Comparison of ENCODE assay signal across 17 cellular contexts in the genomic region with DNA sequence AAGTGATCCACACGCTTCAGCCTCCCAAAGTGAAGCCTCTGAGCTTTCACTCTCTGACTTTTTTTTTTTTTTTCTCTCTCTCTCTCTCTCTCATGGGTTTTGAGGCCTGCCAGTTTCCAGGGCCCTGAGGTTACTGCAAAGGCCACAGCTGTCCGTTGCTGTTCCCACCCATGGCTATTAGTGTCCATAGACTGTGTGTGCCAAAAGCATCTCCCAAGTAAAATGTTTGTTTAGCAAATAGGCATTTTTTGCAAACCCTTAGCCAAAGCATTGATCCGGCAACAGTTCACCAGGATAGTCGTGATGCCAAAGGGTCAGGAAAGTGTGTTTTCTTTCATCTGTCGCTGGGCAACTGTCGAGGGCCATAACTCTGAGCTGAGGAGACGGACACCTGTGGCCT. TPM values are rescaled to one million over a fixed set of nuclear protein-coding genes. Genes with fewer than 3 reads are reported as not detected.
A peak's percentile ranks its signal among the peaks of the same experiment; 100 is the strongest.
DNase-seq lines count a peak whose midpoint lies in the region; ATAC-seq, FAIRE-seq and TF ChIP-seq lines count a peak whose summit lies in the region.
"Had no signal": no experiment of that assay in that cellular context is flagged by ENCODE, and none has a peak within 500 bp of the region (broad histone marks: within the 10 kb centered on the region; RNA-seq: fewer than 3 reads in every experiment).

No MANE protein-coding gene starts in this region.

- H3K27ac ChIP-seq in HepG2 (ENCODE audit: extremely low read length, insufficient read depth, low read length) (no peak overlapping the region), parathyroid adenoma (peak overlapping the region; percentile 79), ovary (no peak overlapping the region)

- FAIRE-seq in HepG2 (lab: Jason Lieb, UNC), result no peak
- FAIRE-seq: K562, RCC 7860 had no signal

- no peak for DNase-seq in activated CD8-positive, alpha-beta T cell treated with anti-CD3 and anti-CD28 coated beads, Interleukin-2, amount 10 ng/mL, durations not matched to agents 7 days and 5 days
- no peak for DNase-seq in activated CD8-positive, alpha-beta T cell treated with anti-CD3 and anti-CD28 coated beads for 36 hours
- DNase-seq in HepG2 (ENCODE audit: low spot score), result no peak
- DNase-seq in type B pancreatic cell (ENCODE audit: extremely low spot score, unreplicated experiment), result no peak
- no peak for DNase-seq in ovary
- DNase-seq in 8988T, result no peak
- DNase-seq in activated T-cell treated with anti-CD3 and anti-CD28 coated beads, Interleukin-2, amount 50 U/mL, for 48 hours, result no peak
- DNase-seq: CD4-positive, alpha-beta memory T cell; DMS153; GDM1; NCI-H1092 treated with DMSO at 0.1 percent for 48 hours; NCI-H146; NCI-H2081; Right ventricle myocardium superior had no signal

- POLR2A ChIA-PET in activated CD8-positive, alpha-beta T cell treated with anti-CD3 and anti-CD28 coated beads, Interleukin-2, amount 10 ng/mL, durations not matched to agents 7 days and 5 days (lab: Charles Lee), result no interaction called here
- POLR2A ChIA-PET in activated CD8-positive, alpha-beta T cell treated with anti-CD3 and anti-CD28 coated beads for 36 hours (lab: Charles Lee), result interaction anchor here (0.7 to 1.1 kb wide), 2 partner anchors 9 to 12 kb away, joined by 3 read pairs; no protein-coding TSS in a partner anchor
- POLR2A ChIA-PET in HepG2 (lab: Yijun Ruan, JAX), result no interaction called here

- no peaks in the 10 kb centered on the region for H3K9me3 ChIP-seq in HepG2 (ENCODE audit: low read length)
- no peaks in the 10 kb centered on the region for H3K9me3 ChIP-seq in parathyroid adenoma (ENCODE audit: control insufficient read depth, low read length)
- no peaks in the 10 kb centered on the region for H3K9me3 ChIP-seq in ovary

- no peaks in the 10 kb centered on the region for H3K27me3 Mint-ChIP-seq in activated CD8-positive, alpha-beta T cell treated with anti-CD3 and anti-CD28 coated beads, Interleukin-2, amount 10 ng/mL, durations not matched to agents 7 days and 5 days (ENCODE audit: low read depth)
- H3K27me3 Mint-ChIP-seq in activated CD8-positive, alpha-beta T cell treated with anti-CD3 and anti-CD28 coated beads for 36 hours, result no peaks in the 10 kb centered on the region
- H3K27me3 Mint-ChIP-seq in type B pancreatic cell, result no peaks in the 10 kb centered on the region
- H3K27me3 Mint-ChIP-seq: CD4-positive, alpha-beta memory T cell had no signal

- no peak overlapping the region for H2AFZ ChIP-seq in HepG2 (ENCODE audit: low read length)
- H2AFZ ChIP-seq in parathyroid adenoma, result no peak overlapping the region

- H3K9ac ChIP-seq in HepG2 (ENCODE audit: insufficient read depth, low read depth, low read length) (no peak overlapping the region), parathyroid adenoma (no peak overlapping the region)

- TF ChIP-seq POLR2A in HepG2 (IDR thresholded peaks at IDR 0.05; ENCODE audit: insufficient read depth in 1 of 2, low read depth in 2 of 2, low read length in 2 of 2) (no peak), ovary (IDR thresholded peaks at IDR 0.05) (no peak)

- no peak for TF ChIP-seq RAD21 in HepG2 (CRISPR knock-in tag; IDR thresholded peaks at IDR 0.05)

- ATAC-seq in activated CD8-positive, alpha-beta T cell treated with anti-CD3 and anti-CD28 coated beads, Interleukin-2, amount 10 ng/mL, durations not matched to agents 7 days and 5 days, result no peak
- no peak for ATAC-seq in activated CD8-positive, alpha-beta T cell treated with anti-CD3 and anti-CD28 coated beads for 36 hours
- ATAC-seq in HepG2, result no peak
- ATAC-seq: K562 had no signal

- TF ChIP-seq EP300 in HepG2 (IDR thresholded peaks at IDR 0.05; ENCODE audit: low read depth in 2 of 2, low read length in 2 of 2) (no peak), HepG2 (CRISPR knock-in tag; IDR thresholded peaks at IDR 0.05; ENCODE audit: borderline replicate concordance) (no peak), ovary (IDR thresholded peaks at IDR 0.05) (no peak)

- in situ Hi-C loops in HepG2 (cut with HindIII; ENCODE audit: extremely low pct_ligation_motif_present, low pct_unique_long_range_greater_than_20kb), result no loop called here

- no TSS peak for BruUV-seq in HepG2 (replicated peaks; lab: Mats Ljungman, UMichigan)

- H3K4me1 Mint-ChIP-seq in activated CD8-positive, alpha-beta T cell treated with anti-CD3 and anti-CD28 coated beads, Interleukin-2, amount 10 ng/mL, durations not matched to agents 7 days and 5 days (ENCODE audit: low read depth), result peaks cover 8% of the 10 kb centered on the region
- H3K4me1 Mint-ChIP-seq in activated CD8-positive, alpha-beta T cell treated with anti-CD3 and anti-CD28 coated beads for 36 hours (ENCODE audit: low read depth), result no peaks in the 10 kb centered on the region
- peaks cover 3% of the 10 kb centered on the region for H3K4me1 Mint-ChIP-seq in type B pancreatic cell (ENCODE audit: unreplicated experiment)
- H3K4me1 Mint-ChIP-seq: CD4-positive, alpha-beta memory T cell had no signal

- H3K4me3 Mint-ChIP-seq in activated CD8-positive, alpha-beta T cell treated with anti-CD3 and anti-CD28 coated beads, Interleukin-2, amount 10 ng/mL, durations not matched to agents 7 days and 5 days, result no peak overlapping the region
- H3K4me3 Mint-ChIP-seq in activated CD8-positive, alpha-beta T cell treated with anti-CD3 and anti-CD28 coated beads for 36 hours, result no peak overlapping the region
- no peak overlapping the region for H3K4me3 Mint-ChIP-seq in type B pancreatic cell
- H3K4me3 Mint-ChIP-seq: CD4-positive, alpha-beta memory T cell had no signal

- H3K27ac Mint-ChIP-seq in activated CD8-positive, alpha-beta T cell treated with anti-CD3 and anti-CD28 coated beads, Interleukin-2, amount 10 ng/mL, durations not matched to agents 7 days and 5 days, result peak overlapping the region; percentile 6
- H3K27ac Mint-ChIP-seq in activated CD8-positive, alpha-beta T cell treated with anti-CD3 and anti-CD28 coated beads for 36 hours, result no peak overlapping the region
- peak overlapping the region; percentile 4 for H3K27ac Mint-ChIP-seq in type B pancreatic cell

- no peak overlapping the region for H3K4me2 ChIP-seq in HepG2 (ENCODE audit: low read depth, low read length)
- no peak overlapping the region for H3K4me2 ChIP-seq in parathyroid adenoma (ENCODE audit: low read length)

- H3K4me3 ChIP-seq in HepG2 (replicated peaks in 1 of 3; ENCODE audit: insufficient read depth in 1 of 3, low read depth in 2 of 3, low read length in 3 of 3) (no peak overlapping the region), parathyroid adenoma (ENCODE audit: low read depth, low read length) (no peak overlapping the region), ovary (no peak overlapping the region)
- H3K4me3 ChIP-seq: K562 had no signal

- H4K20me1 ChIP-seq in HepG2 (ENCODE audit: insufficient read depth, low read length), result no peaks in the 10 kb centered on the region

- peaks cover 3 to 59% of the 10 kb centered on the region in 2 experiments; a peak in 4 of 5 replicates for H3K36me3 ChIP-seq in HepG2 (replicated peaks in 1 of 2; ENCODE audit: control insufficient read depth in 1 of 2, insufficient read depth in 2 of 2, low read length in 2 of 2)
- no peaks in the 10 kb centered on the region for H3K36me3 ChIP-seq in parathyroid adenoma (ENCODE audit: control insufficient read depth, insufficient read depth, low read length)
- no peaks in the 10 kb centered on the region for H3K36me3 ChIP-seq in ovary

- H3K9me3 Mint-ChIP-seq in activated CD8-positive, alpha-beta T cell treated with anti-CD3 and anti-CD28 coated beads, Interleukin-2, amount 10 ng/mL, durations not matched to agents 7 days and 5 days (ENCODE audit: insufficient read depth), result no peaks in the 10 kb centered on the region
- no peaks in the 10 kb centered on the region for H3K9me3 Mint-ChIP-seq in activated CD8-positive, alpha-beta T cell treated with anti-CD3 and anti-CD28 coated beads for 36 hours
- H3K9me3 Mint-ChIP-seq in type B pancreatic cell, result no peaks in the 10 kb centered on the region
- H3K9me3 Mint-ChIP-seq: CD4-positive, alpha-beta memory T cell had no signal

- intact Hi-C loops in activated CD8-positive, alpha-beta T cell treated with anti-CD3 and anti-CD28 coated beads for 36 hours (cut with micrococcal nuclease), result no loop called here
- intact Hi-C loops in HepG2 (cut with micrococcal nuclease; ENCODE audit: unreplicated experiment), result no loop called here
- intact Hi-C loops in ovary (cut with DNase I), result no loop called here

- H3K27me3 ChIP-seq in HepG2 (ENCODE audit: control insufficient read depth in 1 of 2, insufficient read depth in 2 of 2, low read length in 2 of 2), result no peaks in the 10 kb centered on the region
- no peaks in the 10 kb centered on the region for H3K27me3 ChIP-seq in parathyroid adenoma (ENCODE audit: control insufficient read depth, insufficient read depth, low read length)
- no peaks in the 10 kb centered on the region for H3K27me3 ChIP-seq in ovary

- CTCF ChIA-PET in activated CD8-positive, alpha-beta T cell treated with anti-CD3 and anti-CD28 coated beads, Interleukin-2, amount 10 ng/mL, durations not matched to agents 7 days and 5 days (lab: Charles Lee), result interaction anchor here (2.5 kb wide), 1 partner anchor 49 kb away, joined by 9 read pairs; no protein-coding TSS in a partner anchor
- CTCF ChIA-PET in activated CD8-positive, alpha-beta T cell treated with anti-CD3 and anti-CD28 coated beads for 36 hours (lab: Charles Lee), result no interaction called here
- CTCF ChIA-PET in HepG2 (lab: Yijun Ruan, JAX; ENCODE audit: low intra/inter-chr PET ratio, low total read pairs), result no interaction called here

- H3K36me3 Mint-ChIP-seq in activated CD8-positive, alpha-beta T cell treated with anti-CD3 and anti-CD28 coated beads, Interleukin-2, amount 10 ng/mL, durations not matched to agents 7 days and 5 days (ENCODE audit: low read depth), result peaks cover 80% of the 10 kb centered on the region
- peaks cover 51% of the 10 kb centered on the region for H3K36me3 Mint-ChIP-seq in activated CD8-positive, alpha-beta T cell treated with anti-CD3 and anti-CD28 coated beads for 36 hours (ENCODE audit: low read depth)
- H3K36me3 Mint-ChIP-seq in type B pancreatic cell, result peaks cover 27% of the 10 kb centered on the region
- H3K36me3 Mint-ChIP-seq: CD4-positive, alpha-beta memory T cell had no signal

- 80% methylated on average over 7 of the region's 7 CpGs for WGBS in HepG2 (ENCODE audit: low lambda C conversion rate)
- 77 to 80% (median 80%) methylated on average over 7 of the region's 7 CpGs for WGBS in ovary, 3 donors

- H3K79me2 ChIP-seq in HepG2 (ENCODE audit: insufficient read depth, low read length) (no peaks in the 10 kb centered on the region), parathyroid adenoma (no peaks in the 10 kb centered on the region)

- H3K4me1 ChIP-seq in HepG2 (ENCODE audit: insufficient read depth, low read length) (peaks cover 11% of the 10 kb centered on the region; the same call in 1 of the 2 replicates), parathyroid adenoma (peaks cover 14% of the 10 kb centered on the region), ovary (ENCODE audit: insufficient read depth) (no peaks in the 10 kb centered on the region)

- no peak for TF ChIP-seq CTCF in activated CD8-positive, alpha-beta T cell treated with anti-CD3 and anti-CD28 coated beads for 36 hours (IDR thresholded peaks at IDR 0.05)
- TF ChIP-seq CTCF in HepG2 (CRISPR knock-in tag; IDR thresholded peaks at IDR 0.05), result no peak
- TF ChIP-seq CTCF in parathyroid adenoma (IDR thresholded peaks at IDR 0.05), result no peak
- no peak for TF ChIP-seq CTCF in type B pancreatic cell (conservative IDR thresholded peaks at IDR 0.05)
- no peak for TF ChIP-seq CTCF in ovary (IDR thresholded peaks at IDR 0.05)

RNA-seq across cellular contexts. Expression of gene FADS2, which starts 18.3 kb away (rescaled TPM):
- 100 to 1,000 TPM; 395 to 416 TPM for total RNA-seq in activated CD8-positive, alpha-beta T cell treated with anti-CD3 and anti-CD28 coated beads, Interleukin-2, amount 10 ng/mL, durations not matched to agents 7 days and 5 days
- 100 to 1,000 TPM; 131 to 134 TPM for total RNA-seq in activated CD8-positive, alpha-beta T cell treated with anti-CD3 and anti-CD28 coated beads for 36 hours
- total RNA-seq in HepG2 (2016; rRNA removed; fragmentation: Illumina TruSeq; extraction: Trizol) (54.7 and 124 TPM in 2 replicates), type B pancreatic cell (ENCODE audit: low replicate concordance) (127 and 205 TPM in 2 replicates), ovary (100 to 1,000 TPM in 1 of 7 donors, 10 to 100 TPM in 4, 1 to 10 TPM in 2; 6.3 to 298 (median 26.2) TPM)
- total RNA-seq in HepG2 (2016; cell fraction: cytosol; rRNA removed; fragmentation: Illumina TruSeq; extraction: Trizol; ENCODE audit: low read depth), result 17.6 and 17.8 TPM in 2 replicates
- total RNA-seq in HepG2 (2016; cell fraction: insoluble cytoplasmic fraction; rRNA removed; fragmentation: Illumina TruSeq; extraction: Trizol), result 51.3 and 120 TPM in 2 replicates
- total RNA-seq in HepG2 (2016; cell fraction: membrane; rRNA removed; fragmentation: Illumina TruSeq; extraction: Trizol), result 42.1 and 45.1 TPM in 2 replicates
- 103 and 115 TPM in 2 replicates for total RNA-seq in HepG2 (2016; cell fraction: nucleus; rRNA removed; fragmentation: Illumina TruSeq; extraction: Trizol)
- polyA plus RNA-seq in HepG2 (2011; rRNA removed) (90.1 and 125 TPM in 2 replicates), ovary (10 to 100 TPM; 20.6 to 96.9 TPM)
- polyA plus RNA-seq in HepG2 (2011; cell fraction: cytosol; rRNA removed), result 66.9 and 93.5 TPM in 2 replicates
- polyA plus RNA-seq in HepG2 (2011; cell fraction: nucleus; rRNA removed), result 77.8 and 97.6 TPM in 2 replicates
- 111 and 112 TPM in 2 replicates for polyA plus RNA-seq in HepG2 (2012)
- 16.3 and 18.5 TPM in 2 replicates for polyA plus RNA-seq in HepG2 (2016; cell fraction: cytosol; fragmentation: Illumina TruSeq; extraction: Trizol; ENCODE audit: low read depth)
- polyA plus RNA-seq in HepG2 (2016; cell fraction: insoluble cytoplasmic fraction; fragmentation: Illumina TruSeq; extraction: Trizol; ENCODE audit: low read depth), result 43.7 and 53.6 TPM in 2 replicates
- 27.1 and 32.3 TPM in 2 replicates for polyA plus RNA-seq in HepG2 (2016; cell fraction: membrane; fragmentation: Illumina TruSeq; extraction: Trizol; ENCODE audit: low read depth)
- polyA plus RNA-seq in HepG2 (2016; cell fraction: nucleus; fragmentation: Illumina TruSeq; extraction: Trizol; ENCODE audit: insufficient read depth, low read depth), result 153 and 164 TPM in 2 replicates
- polyA minus RNA-seq in HepG2 (2011; rRNA and poly(A)+ RNA removed; ENCODE audit: low replicate concordance), result 240 and 324 TPM in 2 replicates
- polyA minus RNA-seq in HepG2 (2011; cell fraction: cytosol; rRNA and poly(A)+ RNA removed), result 65.5 and 71.3 TPM in 2 replicates
- polyA minus RNA-seq in HepG2 (2011; cell fraction: nucleus; rRNA and poly(A)+ RNA removed), result 23.2 and 36.6 TPM in 2 replicates

RNA-seq across cellular contexts. Expression of gene FADS1, which starts 29.5 kb away (rescaled TPM):
- total RNA-seq in activated CD8-positive, alpha-beta T cell treated with anti-CD3 and anti-CD28 coated beads, Interleukin-2, amount 10 ng/mL, durations not matched to agents 7 days and 5 days, result 10 to 100 TPM; 84.1 to 92.8 TPM
- total RNA-seq in activated CD8-positive, alpha-beta T cell treated with anti-CD3 and anti-CD28 coated beads for 36 hours, result 10 to 100 TPM; 33.9 to 34.4 TPM
- total RNA-seq in HepG2 (2016; rRNA removed; fragmentation: Illumina TruSeq; extraction: Trizol) (65.8 and 108 TPM in 2 replicates), type B pancreatic cell (ENCODE audit: low replicate concordance) (34.2 and 90.0 TPM in 2 replicates), ovary (100 to 1,000 TPM in 1 of 7 donors, 10 to 100 TPM in 6; 16.2 to 242 (median 53.7) TPM)
- total RNA-seq in HepG2 (2016; cell fraction: cytosol; rRNA removed; fragmentation: Illumina TruSeq; extraction: Trizol; ENCODE audit: low read depth), result 28.4 and 32.7 TPM in 2 replicates
- total RNA-seq in HepG2 (2016; cell fraction: insoluble cytoplasmic fraction; rRNA removed; fragmentation: Illumina TruSeq; extraction: Trizol), result 63.3 and 108 TPM in 2 replicates
- total RNA-seq in HepG2 (2016; cell fraction: membrane; rRNA removed; fragmentation: Illumina TruSeq; extraction: Trizol), result 64.5 and 65.2 TPM in 2 replicates
- 91.8 and 110 TPM in 2 replicates for total RNA-seq in HepG2 (2016; cell fraction: nucleus; rRNA removed; fragmentation: Illumina TruSeq; extraction: Trizol)
- polyA plus RNA-seq in HepG2 (2011; rRNA removed) (91.8 and 98.4 TPM in 2 replicates), ovary (10 to 100 TPM; 20.1 to 45.3 TPM)
- polyA plus RNA-seq in HepG2 (2011; cell fraction: cytosol; rRNA removed), result 80.8 and 110 TPM in 2 replicates
- polyA plus RNA-seq in HepG2 (2011; cell fraction: nucleus; rRNA removed), result 56.1 and 66.5 TPM in 2 replicates
- polyA plus RNA-seq in HepG2 (2012), result 70.6 and 81.6 TPM in 2 replicates
- 18.4 and 22.5 TPM in 2 replicates for polyA plus RNA-seq in HepG2 (2016; cell fraction: cytosol; fragmentation: Illumina TruSeq; extraction: Trizol; ENCODE audit: low read depth)
- 56.1 and 57.8 TPM in 2 replicates for polyA plus RNA-seq in HepG2 (2016; cell fraction: insoluble cytoplasmic fraction; fragmentation: Illumina TruSeq; extraction: Trizol; ENCODE audit: low read depth)
- polyA plus RNA-seq in HepG2 (2016; cell fraction: membrane; fragmentation: Illumina TruSeq; extraction: Trizol; ENCODE audit: low read depth), result 34.4 and 36.5 TPM in 2 replicates
- polyA plus RNA-seq in HepG2 (2016; cell fraction: nucleus; fragmentation: Illumina TruSeq; extraction: Trizol; ENCODE audit: insufficient read depth, low read depth), result 134 TPM in 2 replicates
- 305 and 789 TPM in 2 replicates for polyA minus RNA-seq in HepG2 (2011; rRNA and poly(A)+ RNA removed; ENCODE audit: low replicate concordance)
- polyA minus RNA-seq in HepG2 (2011; cell fraction: cytosol; rRNA and poly(A)+ RNA removed), result 108 and 118 TPM in 2 replicates
- polyA minus RNA-seq in HepG2 (2011; cell fraction: nucleus; rRNA and poly(A)+ RNA removed), result 63.0 and 82.7 TPM in 2 replicates

RNA-seq across cellular contexts. Expression of gene FADS3, which starts 45.0 kb away (rescaled TPM):
- 1 to 10 TPM; 3.8 to 4.5 TPM for total RNA-seq in activated CD8-positive, alpha-beta T cell treated with anti-CD3 and anti-CD28 coated beads, Interleukin-2, amount 10 ng/mL, durations not matched to agents 7 days and 5 days
- total RNA-seq in activated CD8-positive, alpha-beta T cell treated with anti-CD3 and anti-CD28 coated beads for 36 hours, result 10 to 100 TPM; 10.3 to 13.9 TPM
- 4.5 and 13.4 TPM in 2 replicates for total RNA-seq in HepG2 (2016; rRNA removed; fragmentation: Illumina TruSeq; extraction: Trizol)
- 8.3 and 10.6 TPM in 2 replicates for total RNA-seq in HepG2 (2016; cell fraction: cytosol; rRNA removed; fragmentation: Illumina TruSeq; extraction: Trizol; ENCODE audit: low read depth)
- 3.4 and 13.2 TPM in 2 replicates for total RNA-seq in HepG2 (2016; cell fraction: insoluble cytoplasmic fraction; rRNA removed; fragmentation: Illumina TruSeq; extraction: Trizol)
- 7.7 and 10.7 TPM in 2 replicates for total RNA-seq in HepG2 (2016; cell fraction: membrane; rRNA removed; fragmentation: Illumina TruSeq; extraction: Trizol)
- 12.9 and 21.0 TPM in 2 replicates for total RNA-seq in HepG2 (2016; cell fraction: nucleus; rRNA removed; fragmentation: Illumina TruSeq; extraction: Trizol)
- polyA plus RNA-seq in HepG2 (2011; rRNA removed), result 23.2 and 36.6 TPM in 2 replicates
- 13.7 and 17.5 TPM in 2 replicates for polyA plus RNA-seq in HepG2 (2011; cell fraction: cytosol; rRNA removed)
- polyA plus RNA-seq in HepG2 (2011; cell fraction: nucleus; rRNA removed), result 236 and 242 TPM in 2 replicates
- 5.1 and 11.5 TPM in 2 replicates for polyA plus RNA-seq in HepG2 (2012)
- 8.0 and 9.6 TPM in 2 replicates for polyA plus RNA-seq in HepG2 (2016; cell fraction: cytosol; fragmentation: Illumina TruSeq; extraction: Trizol; ENCODE audit: low read depth)
- polyA plus RNA-seq in HepG2 (2016; cell fraction: insoluble cytoplasmic fraction; fragmentation: Illumina TruSeq; extraction: Trizol; ENCODE audit: low read depth), result 4.7 and 5.0 TPM in 2 replicates
- 7.9 and 9.0 TPM in 2 replicates for polyA plus RNA-seq in HepG2 (2016; cell fraction: membrane; fragmentation: Illumina TruSeq; extraction: Trizol; ENCODE audit: low read depth)
- polyA plus RNA-seq in HepG2 (2016; cell fraction: nucleus; fragmentation: Illumina TruSeq; extraction: Trizol; ENCODE audit: insufficient read depth, low read depth), result 36.8 and 37.1 TPM in 2 replicates
- polyA minus RNA-seq in HepG2 (2011; rRNA and poly(A)+ RNA removed; ENCODE audit: low replicate concordance), result 30.7 and 67.4 TPM in 2 replicates
- 10.5 and 13.0 TPM in 2 replicates for polyA minus RNA-seq in HepG2 (2011; cell fraction: cytosol; rRNA and poly(A)+ RNA removed)
- polyA minus RNA-seq in HepG2 (2011; cell fraction: nucleus; rRNA and poly(A)+ RNA removed), result 10.9 and 15.8 TPM in 2 replicates
- 4.4 and 10.0 TPM in 2 replicates for total RNA-seq in type B pancreatic cell (ENCODE audit: low replicate concordance)
- total RNA-seq in ovary, result 10 to 100 TPM; 21.9 to 85.8 (median 41.3) TPM
- 10 to 100 TPM; 10.6 to 52.3 TPM for polyA plus RNA-seq in ovary

RNA-seq across cellular contexts. Expression of gene FEN1, which starts 53.6 kb away (rescaled TPM):
- total RNA-seq in activated CD8-positive, alpha-beta T cell treated with anti-CD3 and anti-CD28 coated beads, Interleukin-2, amount 10 ng/mL, durations not matched to agents 7 days and 5 days, result 100 to 1,000 TPM; 146 TPM
- 100 to 1,000 TPM; 109 to 114 TPM for total RNA-seq in activated CD8-positive, alpha-beta T cell treated with anti-CD3 and anti-CD28 coated beads for 36 hours
- total RNA-seq in HepG2 (2016; rRNA removed; fragmentation: Illumina TruSeq; extraction: Trizol), result 102 and 116 TPM in 2 replicates
- 9.9 and 12.9 TPM in 2 replicates for total RNA-seq in HepG2 (2016; cell fraction: cytosol; rRNA removed; fragmentation: Illumina TruSeq; extraction: Trizol; ENCODE audit: low read depth)
- total RNA-seq in HepG2 (2016; cell fraction: insoluble cytoplasmic fraction; rRNA removed; fragmentation: Illumina TruSeq; extraction: Trizol), result 103 and 117 TPM in 2 replicates
- 25.3 and 31.0 TPM in 2 replicates for total RNA-seq in HepG2 (2016; cell fraction: membrane; rRNA removed; fragmentation: Illumina TruSeq; extraction: Trizol)
- 47.5 and 54.1 TPM in 2 replicates for total RNA-seq in HepG2 (2016; cell fraction: nucleus; rRNA removed; fragmentation: Illumina TruSeq; extraction: Trizol)
- polyA plus RNA-seq in HepG2 (2011; rRNA removed), result 10.9 and 12.4 TPM in 2 replicates
- 11.9 and 14.6 TPM in 2 replicates for polyA plus RNA-seq in HepG2 (2011; cell fraction: cytosol; rRNA removed)
- 4.0 and 5.3 TPM in 2 replicates for polyA plus RNA-seq in HepG2 (2011; cell fraction: nucleus; rRNA removed)
- 11.2 and 20.0 TPM in 2 replicates for polyA plus RNA-seq in HepG2 (2012)
- 5.2 and 7.1 TPM in 2 replicates for polyA plus RNA-seq in HepG2 (2016; cell fraction: cytosol; fragmentation: Illumina TruSeq; extraction: Trizol; ENCODE audit: low read depth)
- 94.2 and 98.7 TPM in 2 replicates for polyA plus RNA-seq in HepG2 (2016; cell fraction: insoluble cytoplasmic fraction; fragmentation: Illumina TruSeq; extraction: Trizol; ENCODE audit: low read depth)
- 12.2 and 15.7 TPM in 2 replicates for polyA plus RNA-seq in HepG2 (2016; cell fraction: membrane; fragmentation: Illumina TruSeq; extraction: Trizol; ENCODE audit: low read depth)
- polyA plus RNA-seq in HepG2 (2016; cell fraction: nucleus; fragmentation: Illumina TruSeq; extraction: Trizol; ENCODE audit: insufficient read depth, low read depth), result 60.2 and 63.1 TPM in 2 replicates
- polyA minus RNA-seq in HepG2 (2011; rRNA and poly(A)+ RNA removed; ENCODE audit: low replicate concordance), result 25.3 and 218 TPM in 2 replicates
- 7.6 and 10.2 TPM in 2 replicates for polyA minus RNA-seq in HepG2 (2011; cell fraction: cytosol; rRNA and poly(A)+ RNA removed)
- 10.8 and 11.8 TPM in 2 replicates for polyA minus RNA-seq in HepG2 (2011; cell fraction: nucleus; rRNA and poly(A)+ RNA removed)
- total RNA-seq in type B pancreatic cell (ENCODE audit: low replicate concordance), result 27.7 and 44.6 TPM in 2 replicates
- 1 to 10 TPM; 3.7 to 8.6 (median 5.2) TPM for total RNA-seq in ovary
- polyA plus RNA-seq in ovary, result 1 to 10 TPM; 4.4 to 4.7 TPM

RNA-seq across cellular contexts. Expression of gene TMEM258, which starts 54.0 kb away (rescaled TPM):
- total RNA-seq in activated CD8-positive, alpha-beta T cell treated with anti-CD3 and anti-CD28 coated beads, Interleukin-2, amount 10 ng/mL, durations not matched to agents 7 days and 5 days, result 100 to 1,000 TPM; 154 to 163 TPM
- 100 to 1,000 TPM; 162 to 170 TPM for total RNA-seq in activated CD8-positive, alpha-beta T cell treated with anti-CD3 and anti-CD28 coated beads for 36 hours
- total RNA-seq in HepG2 (2016; rRNA removed; fragmentation: Illumina TruSeq; extraction: Trizol) (164 and 175 TPM in 2 replicates), type B pancreatic cell (ENCODE audit: low replicate concordance) (158 and 162 TPM in 2 replicates), ovary (100 to 1,000 TPM in 5 of 7 donors, 10 to 100 TPM in 2; 32.2 to 131 (median 117) TPM)
- total RNA-seq in HepG2 (2016; cell fraction: cytosol; rRNA removed; fragmentation: Illumina TruSeq; extraction: Trizol; ENCODE audit: low read depth), result 124 and 186 TPM in 2 replicates
- total RNA-seq in HepG2 (2016; cell fraction: insoluble cytoplasmic fraction; rRNA removed; fragmentation: Illumina TruSeq; extraction: Trizol), result 157 and 180 TPM in 2 replicates
- 166 and 206 TPM in 2 replicates for total RNA-seq in HepG2 (2016; cell fraction: membrane; rRNA removed; fragmentation: Illumina TruSeq; extraction: Trizol)
- 83.5 and 96.3 TPM in 2 replicates for total RNA-seq in HepG2 (2016; cell fraction: nucleus; rRNA removed; fragmentation: Illumina TruSeq; extraction: Trizol)
- polyA plus RNA-seq in HepG2 (2011; rRNA removed) (363 and 424 TPM in 2 replicates), ovary (100 to 1,000 TPM; 170 to 192 TPM)
- 333 and 381 TPM in 2 replicates for polyA plus RNA-seq in HepG2 (2011; cell fraction: cytosol; rRNA removed)
- 70.6 and 77.2 TPM in 2 replicates for polyA plus RNA-seq in HepG2 (2011; cell fraction: nucleus; rRNA removed)
- 225 and 301 TPM in 2 replicates for polyA plus RNA-seq in HepG2 (2012)
- polyA plus RNA-seq in HepG2 (2016; cell fraction: cytosol; fragmentation: Illumina TruSeq; extraction: Trizol; ENCODE audit: low read depth), result 181 and 226 TPM in 2 replicates
- polyA plus RNA-seq in HepG2 (2016; cell fraction: insoluble cytoplasmic fraction; fragmentation: Illumina TruSeq; extraction: Trizol; ENCODE audit: low read depth), result 187 and 188 TPM in 2 replicates
- polyA plus RNA-seq in HepG2 (2016; cell fraction: membrane; fragmentation: Illumina TruSeq; extraction: Trizol; ENCODE audit: low read depth), result 185 and 215 TPM in 2 replicates
- 173 and 175 TPM in 2 replicates for polyA plus RNA-seq in HepG2 (2016; cell fraction: nucleus; fragmentation: Illumina TruSeq; extraction: Trizol; ENCODE audit: insufficient read depth, low read depth)
- 153 and 413 TPM in 2 replicates for polyA minus RNA-seq in HepG2 (2011; rRNA and poly(A)+ RNA removed; ENCODE audit: low replicate concordance)
- 79.2 and 82.2 TPM in 2 replicates for polyA minus RNA-seq in HepG2 (2011; cell fraction: cytosol; rRNA and poly(A)+ RNA removed)
- polyA minus RNA-seq in HepG2 (2011; cell fraction: nucleus; rRNA and poly(A)+ RNA removed), result 54.3 and 55.7 TPM in 2 replicates
